ENCODE assay signal across 1 cellular context in genomic region chr22:24125942-24126341, GRCh38.
TF ChIP-seq lines count a peak whose summit lies in the region.

No MANE protein-coding gene starts in this region.

TF ChIP-seq in H1, 55 proteins besides CTCF, POLR2A, EP300 and RAD21:
- no peak for TF ChIP-seq JUND (IDR thresholded peaks at IDR 0.05; ENCODE audit: low read length)
- no peak for TF ChIP-seq USF2 (IDR thresholded peaks at IDR 0.05; ENCODE audit: low read length)
- TF ChIP-seq KDM1A (IDR thresholded peaks at IDR 0.05; ENCODE audit: borderline replicate concordance, low read length): no peak
- no peak for TF ChIP-seq CHD7 (IDR thresholded peaks at IDR 0.05; ENCODE audit: insufficient replicate concordance, low read length)
- TF ChIP-seq SAP30 (IDR thresholded peaks at IDR 0.05; ENCODE audit: insufficient read depth, insufficient replicate concordance, low read length): no peak
- TF ChIP-seq GTF2F1 (IDR thresholded peaks at IDR 0.05; ENCODE audit: borderline replicate concordance, low read depth, low read length): no peak
- TF ChIP-seq SIN3A (conservative IDR thresholded peaks at IDR 0.05 in 1 of 2, IDR thresholded peaks at IDR 0.05 in 1 of 2; ENCODE audit: low read depth in 1 of 2, low read length in 2 of 2): no peak
- TF ChIP-seq MAX (IDR thresholded peaks at IDR 0.05): no peak
- no peak for TF ChIP-seq EGR1 (IDR thresholded peaks at IDR 0.05; ENCODE audit: borderline replicate concordance, low read depth, low read length)
- TF ChIP-seq ASH2L (IDR thresholded peaks at IDR 0.05; ENCODE audit: low read length): no peak
- no peak for TF ChIP-seq MAFK (IDR thresholded peaks at IDR 0.05; ENCODE audit: low read depth, low read length)
- no peak for TF ChIP-seq BCL11A (IDR thresholded peaks at IDR 0.05; ENCODE audit: low read depth in 2 of 2, low read length in 2 of 2)
- TF ChIP-seq TAF1 (IDR thresholded peaks at IDR 0.05; ENCODE audit: low read depth, low read length): no peak
- TF ChIP-seq SRF (IDR thresholded peaks at IDR 0.05; ENCODE audit: low read depth, low read length): no peak
